ENCODE assay signal across 18 cellular contexts in genomic region chr17:38587193-38587592, GRCh38.
"Had no signal": no experiment of that assay in that cellular context is flagged by ENCODE, and none has a peak within 500 bp of the region (broad histone marks: within the 10 kb centered on the region; RNA-seq: fewer than 3 reads in every experiment).

No MANE protein-coding gene starts in this region.

- H3K9me3 Mint-ChIP-seq: activated CD4-positive, alpha-beta memory T cell treated with anti-CD3 and anti-CD28 coated beads, Interleukin-2, amount 10 ng/mL, durations not matched to agents 7 days and 5 days; brain; endodermal cell; nephron progenitor cell had no signal

- H3K4me3 ChIP-seq: left ventricle myocardium inferior, tibial artery had no signal

- H3K9me3 ChIP-seq: left ventricle myocardium inferior, tibial artery had no signal

- H3K27ac ChIP-seq: left ventricle myocardium inferior, tibial artery had no signal

- DNase-seq: activated CD4-positive, alpha-beta memory T cell treated with anti-CD3 and anti-CD28 coated beads, Interleukin-2, amount 10 ng/mL, durations not matched to agents 7 days and 5 days; activated CD4-positive, alpha-beta T cell treated with anti-CD3 and anti-CD28 coated beads for 4 hours; activated CD8-positive, alpha-beta memory T cell treated with anti-CD3 and anti-CD28 coated beads, Interleukin-2, amount 10 ng/mL, durations not matched to agents 7 days and 5 days; amygdala; central memory CD4-positive, alpha-beta T cell; endodermal cell; foreskin melanocyte; left ventricle myocardium inferior; mammary epithelial cell; midbrain; nephron progenitor cell; stimulated activated CD4-positive, alpha-beta T cell treated with anti-CD3 and anti-CD28 coated beads, Interleukin-2, amount 100 ng/mL, for 24 hours; stimulated activated naive CD4-positive, alpha-beta T cell treated with Interleukin-2 at 50 U/mL for 16 hours; tibial artery had no signal

- FAIRE-seq: colon had no signal

- ATAC-seq: activated CD8-positive, alpha-beta memory T cell treated with anti-CD3 and anti-CD28 coated beads, Interleukin-2, amount 10 ng/mL, durations not matched to agents 7 days and 5 days had no signal

- H3K36me3 Mint-ChIP-seq: activated CD8-positive, alpha-beta memory T cell treated with anti-CD3 and anti-CD28 coated beads, Interleukin-2, amount 10 ng/mL, durations not matched to agents 7 days and 5 days; brain had no signal

- H3K36me3 ChIP-seq: left ventricle myocardium inferior, tibial artery had no signal

- H3K27ac Mint-ChIP-seq: activated CD4-positive, alpha-beta memory T cell treated with anti-CD3 and anti-CD28 coated beads, Interleukin-2, amount 10 ng/mL, durations not matched to agents 7 days and 5 days; activated CD8-positive, alpha-beta memory T cell treated with anti-CD3 and anti-CD28 coated beads, Interleukin-2, amount 10 ng/mL, durations not matched to agents 7 days and 5 days; activated naive CD8-positive, alpha-beta T cell; endodermal cell; nephron progenitor cell; progenitor cell of endocrine pancreas had no signal

- H3K4me3 Mint-ChIP-seq: activated CD4-positive, alpha-beta memory T cell treated with anti-CD3 and anti-CD28 coated beads, Interleukin-2, amount 10 ng/mL, durations not matched to agents 7 days and 5 days; activated CD8-positive, alpha-beta memory T cell treated with anti-CD3 and anti-CD28 coated beads, Interleukin-2, amount 10 ng/mL, durations not matched to agents 7 days and 5 days; activated naive CD8-positive, alpha-beta T cell; endodermal cell; nephron progenitor cell had no signal
